Comparison of ENCODE assay signal across 14 cellular contexts in genomic region chr5:119876522-119876921, GRCh38.
A peak's percentile ranks its signal among the peaks of the same experiment; 100 is the strongest.
DNase-seq lines count a peak whose midpoint lies in the region; TF ChIP-seq lines count a peak whose summit lies in the region.
"Had no signal": no experiment of that assay in that cellular context is flagged by ENCODE, and none has a peak within 500 bp of the region (broad histone marks: within the 10 kb centered on the region; RNA-seq: fewer than 3 reads in every experiment).

No MANE protein-coding gene starts in this region.

- no peaks in the 10 kb centered on the region for H3F3A ChIP-seq in smooth muscle cell (ENCODE audit: low read depth)

- H3K4me1 ChIP-seq in smooth muscle cell (ENCODE audit: low read depth): peaks cover 7% of the 10 kb centered on the region
- H3K4me1 ChIP-seq: Caco-2 had no signal

- TF ChIP-seq CTCF in smooth muscle cell (IDR thresholded peaks at IDR 0.05; ENCODE audit: borderline replicate concordance, insufficient read depth, poor library complexity, severe bottlenecking): no peak

- peak overlapping the region; percentile 85 for H2AFZ ChIP-seq in smooth muscle cell (ENCODE audit: low read depth)

- no peak overlapping the region for H3K9ac ChIP-seq in smooth muscle cell (ENCODE audit: low read depth)

- DNase-seq in EH (ENCODE audit: low read depth) (peak; percentile 2), LoVo (ENCODE audit: low spot score) (peak; percentile 50), foreskin melanocyte (peak; percentile 17), smooth muscle cell (lab: John Stamatoyannopoulos, UW; ENCODE audit: unreplicated experiment) (no peak), NCI-H2171 (lab: John Stamatoyannopoulos, UW) (no peak), NCI-H748 (lab: John Stamatoyannopoulos, UW; ENCODE audit: unreplicated experiment) (no peak), NOMO-1 treated with DMSO at 0.1 percent for 48 hours (lab: John Stamatoyannopoulos, UW; ENCODE audit: unreplicated experiment) (no peak)
- DNase-seq: Caco-2; CD8-positive, alpha-beta T cell; GOT3; H9 had no signal

- peak overlapping the region; percentile 54 for H3K27ac ChIP-seq in smooth muscle cell (ENCODE audit: low read depth)
- H3K27ac ChIP-seq: HL-60 had no signal

- H3K79me2 ChIP-seq in smooth muscle cell (ENCODE audit: low read depth): no peaks in the 10 kb centered on the region

- no peaks in the 10 kb centered on the region for H3K27me3 ChIP-seq in smooth muscle cell (ENCODE audit: low read depth)

- H3K4me2 ChIP-seq in smooth muscle cell: peak overlapping the region; percentile 58

- H3K9me3 ChIP-seq in smooth muscle cell (replicated peaks; ENCODE audit: low read depth): no peaks in the 10 kb centered on the region
- H3K9me3 ChIP-seq: Caco-2 had no signal

- no peaks in the 10 kb centered on the region for H3K36me3 ChIP-seq in smooth muscle cell (ENCODE audit: low read depth)

- no peaks in the 10 kb centered on the region for H4K20me1 ChIP-seq in smooth muscle cell (ENCODE audit: low read depth)

- H3K4me3 ChIP-seq in smooth muscle cell: no peak overlapping the region
- H3K4me3 ChIP-seq: GM12878, K562 had no signal

Comparison
In these comparisons a context has a peak if more than half of its experiments do, and no peak if none do; other contexts are left out.
1. DNase-seq: peak in EH (single experiment), LoVo (single experiment) and foreskin melanocyte (single experiment); none in smooth muscle cell (single experiment), NCI-H2171 (single experiment), NCI-H748 (single experiment) and NOMO-1 treated with DMSO at 0.1 percent for 48 hours (single experiment).